ENCODE assay signal across 17 cellular contexts in the genomic region with DNA sequence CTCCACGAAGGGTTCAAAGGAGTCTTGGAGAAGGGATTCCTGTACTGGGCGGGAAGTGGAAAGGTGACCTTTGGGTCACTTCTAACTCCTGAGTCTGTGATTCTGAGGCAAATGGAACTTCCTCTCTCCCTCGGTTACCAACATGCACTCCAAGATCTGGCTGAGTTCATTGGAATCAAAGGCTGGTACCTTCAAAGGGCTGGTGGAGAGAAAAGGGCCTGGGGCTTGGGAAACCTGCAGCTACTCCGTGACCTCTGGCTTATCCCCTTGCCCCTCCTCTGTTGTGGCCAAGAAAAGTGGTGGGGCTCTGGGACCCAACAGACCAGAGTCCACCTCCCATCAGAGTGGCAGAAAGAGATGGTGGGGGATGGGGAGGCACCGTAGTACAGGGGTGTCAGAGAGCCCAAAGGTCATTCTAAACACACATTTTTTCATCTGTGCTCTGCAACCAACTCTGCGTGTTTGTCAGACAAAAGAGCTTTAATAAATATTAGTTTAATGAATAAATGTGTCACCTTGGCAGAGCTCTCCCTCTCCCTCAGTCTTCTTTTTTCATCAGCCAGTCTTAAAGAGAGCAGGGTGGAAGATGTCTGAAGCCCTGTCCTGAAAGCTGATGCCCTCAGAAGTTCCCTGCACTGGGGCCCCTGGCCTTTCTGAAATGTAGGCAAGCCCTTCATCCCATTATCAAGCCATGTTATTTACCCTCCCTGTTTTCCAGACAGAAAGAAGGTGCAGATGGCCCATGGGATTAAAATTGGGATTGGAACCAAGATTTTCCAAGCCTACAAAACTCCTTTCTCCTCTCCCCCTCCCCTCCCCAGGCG.
A peak's percentile ranks its signal among the peaks of the same experiment; 100 is the strongest.
DNase-seq lines count a peak whose midpoint lies in the region; ATAC-seq and TF ChIP-seq lines count a peak whose summit lies in the region.
"Had no signal": no experiment of that assay in that cellular context is flagged by ENCODE, and none has a peak within 500 bp of the region (broad histone marks: within the 10 kb centered on the region; RNA-seq: fewer than 3 reads in every experiment).

No MANE protein-coding gene starts in this region.

- intact Hi-C loops in left ventricle myocardium inferior (cut with micrococcal nuclease) = loop anchor here (10.0 kb wide), 1 partner anchor 273 kb away; no protein-coding TSS in a partner anchor
- intact Hi-C loops in OCI-LY7 (cut with micrococcal nuclease; ENCODE audit: unreplicated experiment) = loop anchor here (5.0 kb wide), 1 partner anchor 275 kb away; no protein-coding TSS in a partner anchor

- DNase-seq in cardiac muscle cell (ENCODE audit: low read depth in 1 of 2, low spot score in 1 of 2) = no peak
- DNase-seq in left ventricle myocardium inferior = no peak
- no peak for DNase-seq in WTC11 (ENCODE audit: low spot score)
- no peak for DNase-seq in foreskin fibroblast
- DNase-seq in OCI-LY7 (ENCODE audit: low spot score) = no peak
- no peak for DNase-seq in activated T-cell treated with anti-CD3 and anti-CD28 coated beads, Interleukin-2, amount 50 U/mL, for 1 hour
- DNase-seq: activated CD4-positive, alpha-beta T cell treated with anti-CD3 and anti-CD28 coated beads, Interleukin-2, amount 50 U/mL, for 4 hours; activated T-cell treated with anti-CD3 and anti-CD28 coated beads, Interleukin-2, amount 50 U/mL, for 72 hours; CD8-positive, alpha-beta memory T cell; foreskin keratinocyte had no signal

- no peaks in the 10 kb centered on the region for H4K20me1 ChIP-seq in OCI-LY7 (ENCODE audit: insufficient read depth, low read length)

- H3K36me3 ChIP-seq in cardiac muscle cell (no peaks in the 10 kb centered on the region), left ventricle myocardium inferior (no peaks in the 10 kb centered on the region), mesodermal cell (ENCODE audit: control insufficient read depth, insufficient read depth, low read length) (peaks cover 18% of the 10 kb centered on the region), OCI-LY7 (ENCODE audit: insufficient read depth, low read length) (0 out of 2 replicates have a peak, but pooled peaks cover 6% of the 10 kb centered on the region)
- H3K36me3 ChIP-seq: upper lobe of left lung had no signal

- no peaks in the 10 kb centered on the region for H3K9me3 ChIP-seq in cardiac muscle cell (ENCODE audit: low read depth)
- H3K9me3 ChIP-seq in left ventricle myocardium inferior (replicated peaks) = no peaks in the 10 kb centered on the region
- H3K9me3 ChIP-seq in mesodermal cell (ENCODE audit: control insufficient read depth, low read length) = peaks cover 6% of the 10 kb centered on the region
- no peaks in the 10 kb centered on the region for H3K9me3 ChIP-seq in OCI-LY7 (ENCODE audit: low read length)
- H3K9me3 ChIP-seq: upper lobe of left lung had no signal

- POLR2A ChIA-PET in WTC11 (lab: Charles Lee) = no interaction called here
- POLR2A ChIA-PET in OCI-LY7 (lab: Charles Lee) = no interaction called here

- WGBS in mesodermal cell (ENCODE audit: insufficient coverage in 2 of 2), 2 experiments = 47 to 76% methylated on average over 2 to 3 of the region's 7 CpGs

- TF ChIP-seq CTCF in cardiac muscle cell (IDR thresholded peaks at IDR 0.05; ENCODE audit: low read depth, low read length) (no peak), left ventricle myocardium inferior (IDR thresholded peaks at IDR 0.05; ENCODE audit: borderline replicate concordance) (no peak), WTC11 (IDR thresholded peaks at IDR 0.05) (no peak), foreskin fibroblast (IDR thresholded peaks at IDR 0.05; ENCODE audit: low read depth, low read length) (no peak), OCI-LY7 (conservative IDR thresholded peaks at IDR 0.05; ENCODE audit: low read length) (no peak)

- H3K4me1 Mint-ChIP-seq in WTC11 = peaks cover 51% of the 10 kb centered on the region

- no peaks in the 10 kb centered on the region for H3K9me2 ChIP-seq in OCI-LY7 (ENCODE audit: insufficient read depth, low read length)

- H3K27ac ChIP-seq in cardiac muscle cell (peak overlapping the region; percentile 84), left ventricle myocardium inferior (replicated peaks) (no peak overlapping the region), mesodermal cell (ENCODE audit: low read depth, low read length, severe bottlenecking) (peak overlapping the region; percentile 91), OCI-LY7 (ENCODE audit: low read depth, low read length, poor library complexity, severe bottlenecking) (no peak overlapping the region)
- H3K27ac ChIP-seq: foreskin keratinocyte, KMS-11, skin epidermis, upper lobe of left lung had no signal

- no peak overlapping the region for H3K4me2 ChIP-seq in OCI-LY7 (ENCODE audit: low read length)
- H3K4me2 ChIP-seq: KMS-11 had no signal

- H3K79me2 ChIP-seq in OCI-LY7 (ENCODE audit: insufficient read depth, low read depth, low read length) = no peaks in the 10 kb centered on the region

- no peaks in the 10 kb centered on the region for H3K27me3 ChIP-seq in cardiac muscle cell
- no peaks in the 10 kb centered on the region for H3K27me3 ChIP-seq in left ventricle myocardium inferior (ENCODE audit: low read depth)
- H3K27me3 ChIP-seq: foreskin keratinocyte, upper lobe of left lung had no signal

- no peak overlapping the region for H3K4me3 Mint-ChIP-seq in WTC11
- H3K4me3 Mint-ChIP-seq: activated T-cell treated with anti-CD3 and anti-CD28 coated beads, Interleukin-2, amount 50 U/mL, for 72 hours; central memory CD8-positive, alpha-beta T cell; stimulated activated memory B cell treated with anti-CD40 and anti-IgM and Interleukin-4, amounts not matched to agents 10 μg/mL and 1 μg/mL and 100 μg/mL, for 72 hours had no signal

- CTCF ChIA-PET in WTC11 (lab: Charles Lee) = interaction anchor here (2.4 kb wide), 1 partner anchor 154 kb away, joined by 7 read pairs; no protein-coding TSS in a partner anchor
- CTCF ChIA-PET in OCI-LY7 (lab: Charles Lee; ENCODE audit: unreplicated experiment) = no interaction called here

- no peaks in the 10 kb centered on the region for H3K27me3 Mint-ChIP-seq in WTC11 (ENCODE audit: low read depth)
- H3K27me3 Mint-ChIP-seq: CD8-positive, alpha-beta memory T cell; central memory CD8-positive, alpha-beta T cell; stimulated activated memory B cell treated with anti-CD40 and anti-IgM and Interleukin-4, amounts not matched to agents 10 μg/mL and 1 μg/mL and 100 μg/mL, for 72 hours had no signal

- H3K27ac Mint-ChIP-seq in WTC11 = no peak overlapping the region; the same call in 1 of the 2 replicates
- H3K27ac Mint-ChIP-seq: activated T-cell treated with anti-CD3 and anti-CD28 coated beads, Interleukin-2, amount 50 U/mL, for 72 hours; stimulated activated memory B cell treated with anti-CD40 and anti-IgM and Interleukin-4, amounts not matched to agents 10 μg/mL and 1 μg/mL and 100 μg/mL, for 72 hours had no signal

- no peaks in the 10 kb centered on the region for H3K9me3 Mint-ChIP-seq in WTC11
- H3K9me3 Mint-ChIP-seq: activated T-cell treated with anti-CD3 and anti-CD28 coated beads, Interleukin-2, amount 50 U/mL, for 72 hours; CD8-positive, alpha-beta memory T cell; central memory CD8-positive, alpha-beta T cell; stimulated activated memory B cell treated with anti-CD40 and anti-IgM and Interleukin-4, amounts not matched to agents 10 μg/mL and 1 μg/mL and 100 μg/mL, for 72 hours had no signal

- H3K4me1 ChIP-seq in cardiac muscle cell (ENCODE audit: low read depth) (peaks cover 51% of the 10 kb centered on the region), left ventricle myocardium inferior (peaks cover 42% of the 10 kb centered on the region), mesodermal cell (ENCODE audit: control insufficient read depth, insufficient read depth, low read length, poor library complexity, severe bottlenecking) (peaks cover 65% of the 10 kb centered on the region), OCI-LY7 (ENCODE audit: insufficient read depth, low read length, poor library complexity, severe bottlenecking) (peaks cover 39% of the 10 kb centered on the region)

- no TSS peak for BruUV-seq in OCI-LY7 (replicated peaks; lab: Mats Ljungman, UMichigan)

- no peaks in the 10 kb centered on the region for H3K36me3 Mint-ChIP-seq in WTC11

- no peak overlapping the region for H2AFZ ChIP-seq in OCI-LY7 (ENCODE audit: low read length)

- H3K4me3 ChIP-seq in cardiac muscle cell (no peak overlapping the region), left ventricle myocardium inferior (no peak overlapping the region), mesodermal cell (ENCODE audit: extremely low read depth, insufficient read depth, low read length, poor library complexity, severe bottlenecking) (no peak overlapping the region), foreskin fibroblast (ENCODE audit: low read depth in 1 of 2, low read length in 2 of 2) (no peak overlapping the region), OCI-LY7 (ENCODE audit: low read depth, low read length, poor library complexity, severe bottlenecking) (no peak overlapping the region)
- H3K4me3 ChIP-seq: skin epidermis, upper lobe of left lung had no signal

- ATAC-seq in WTC11 = no peak
- ATAC-seq in HG03520 (IDR thresholded peaks at IDR 0.05; ENCODE audit: unreplicated experiment) = no peak
- ATAC-seq: activated T-cell treated with anti-CD3 and anti-CD28 coated beads, Interleukin-2, amount 50 U/mL, for 72 hours; foreskin keratinocyte; stimulated activated memory B cell treated with anti-CD40 and anti-IgM and Interleukin-4, amounts not matched to agents 10 μg/mL and 1 μg/mL and 100 μg/mL, for 72 hours had no signal

TF ChIP-seq in WTC11, 78 proteins besides CTCF, POLR2A, EP300 and RAD21:
- TF ChIP-seq TP53 (CRISPR knock-in tag; IDR thresholded peaks at IDR 0.05) (no peak), GABPB1 (CRISPR knock-in tag; IDR thresholded peaks at IDR 0.05) (peak; percentile 82)

Comparison
In these comparisons a context has a peak if more than half of its experiments do, and no peak if none do; other contexts are left out.
1. H3K27ac ChIP-seq: peak in cardiac muscle cell (single experiment) and mesodermal cell (single experiment); none in left ventricle myocardium inferior (single experiment) and OCI-LY7 (single experiment).